1 cellular context compared by ENCODE assay signal in the genomic region with DNA sequence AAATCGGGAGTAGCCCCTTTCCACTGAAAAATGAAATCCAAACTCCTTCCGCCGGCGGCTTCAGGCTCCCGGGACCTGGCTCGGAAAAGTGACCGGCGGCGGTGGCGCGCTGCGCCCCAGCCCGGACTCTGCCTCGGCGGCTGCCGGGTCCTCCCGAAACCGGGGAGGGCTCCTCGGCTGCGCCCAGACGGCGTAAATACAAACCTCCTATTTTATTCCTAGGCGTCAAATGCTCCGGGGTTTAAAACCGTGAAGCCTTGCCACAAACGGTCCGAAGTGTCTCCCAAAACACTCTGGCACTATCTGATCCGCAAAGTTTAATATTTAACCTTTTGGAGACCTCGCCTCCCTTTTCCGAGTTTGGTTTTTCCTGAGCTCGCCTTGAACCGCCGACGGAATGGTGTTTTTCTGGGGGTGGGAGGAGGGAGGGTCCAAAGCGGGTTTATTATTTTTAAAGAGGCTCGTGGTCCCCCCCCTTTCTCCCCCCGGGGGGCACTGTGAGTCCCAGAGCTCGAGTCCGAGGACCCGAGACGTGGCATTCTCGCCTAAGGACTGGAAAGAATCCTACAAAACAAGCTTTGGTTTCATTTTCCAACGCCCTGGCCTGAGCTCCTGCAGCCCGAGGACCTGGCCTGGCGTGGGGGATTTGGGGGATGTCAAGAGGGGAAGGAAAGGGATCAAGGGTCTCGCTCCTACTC.
TF ChIP-seq lines count a peak whose summit lies in the region.

No MANE protein-coding gene starts in this region.

TF ChIP-seq in HepG2, 621 proteins besides CTCF, POLR2A, EP300 and RAD21 (continued from another document and continues in another):
- TF ChIP-seq ZMAT5 (CRISPR knock-in tag; IDR thresholded peaks at IDR 0.05; ENCODE audit: borderline replicate concordance, low read depth) (no peak), ZNF281 (CRISPR knock-in tag; IDR thresholded peaks at IDR 0.05; ENCODE audit: borderline replicate concordance) (peak; percentile 50; the same call in 1 of the 2 replicates), ZNF264 (CRISPR knock-in tag; IDR thresholded peaks at IDR 0.05) (no peak), SNAPC2 (CRISPR knock-in tag; IDR thresholded peaks at IDR 0.05) (no peak), MNT (IDR thresholded peaks at IDR 0.05) (peak; percentile 2; the same call in 1 of the 2 replicates), MXD4 (CRISPR knock-in tag; IDR thresholded peaks at IDR 0.05) (peak; percentile 34; the same call in 1 of the 2 replicates), RBM22 (optimal IDR thresholded peaks at IDR 0.05; ENCODE audit: low read length) (peak; percentile 45), CHD4 (IDR thresholded peaks at IDR 0.05; ENCODE audit: borderline replicate concordance, low read length) (no peak), ZNF660 (CRISPR knock-in tag; IDR thresholded peaks at IDR 0.05; ENCODE audit: borderline replicate concordance, low read depth) (no peak), TEAD3 (CRISPR knock-in tag; optimal IDR thresholded peaks at IDR 0.05; ENCODE audit: borderline replicate concordance) (peak; percentile 55), ZNF496 (CRISPR knock-in tag; IDR thresholded peaks at IDR 0.05; ENCODE audit: insufficient replicate concordance) (no peak), JARID2 (CRISPR knock-in tag; IDR thresholded peaks at IDR 0.05; ENCODE audit: insufficient replicate concordance) (no peak), HMGXB3 (CRISPR knock-in tag; IDR thresholded peaks at IDR 0.05; ENCODE audit: borderline replicate concordance) (peak; percentile 42; the same call in 1 of the 2 replicates), RFX1 (IDR thresholded peaks at IDR 0.05) (no peak), SUZ12 (IDR thresholded peaks at IDR 0.05; ENCODE audit: low read depth, low read length) (no peak), CREB1 (IDR thresholded peaks at IDR 0.05) (no peak), CREB1 (CRISPR knock-in tag; IDR thresholded peaks at IDR 0.05) (peak; percentile 64), MTF1 (CRISPR knock-in tag; IDR thresholded peaks at IDR 0.05) (no peak), RXRB (CRISPR knock-in tag; IDR thresholded peaks at IDR 0.05; ENCODE audit: borderline replicate concordance) (0 out of 2 replicates have a peak, but pooled peaks have one; percentile 67), SALL1 (CRISPR knock-in tag; IDR thresholded peaks at IDR 0.05) (peak; percentile 50), HOXD1 (CRISPR knock-in tag; IDR thresholded peaks at IDR 0.05) (no peak), ZNF18 (CRISPR knock-in tag; IDR thresholded peaks at IDR 0.05; ENCODE audit: insufficient replicate concordance) (peak; percentile 62), SRY (CRISPR knock-in tag; IDR thresholded peaks at IDR 0.05) (0 out of 2 replicates have a peak, but pooled peaks have one; percentile 41), ZNF510 (CRISPR knock-in tag; IDR thresholded peaks at IDR 0.05; ENCODE audit: low read depth) (no peak), IRF2 (CRISPR knock-in tag; IDR thresholded peaks at IDR 0.05) (peak; percentile 77; the same call in 1 of the 2 replicates), DNMT3B (CRISPR knock-in tag; conservative IDR thresholded peaks at IDR 0.05) (0 out of 2 replicates have a peak, but pooled peaks have one; percentile 56), ZNF317 (CRISPR knock-in tag; IDR thresholded peaks at IDR 0.05) (peak; percentile 62), ZNF878 (CRISPR knock-in tag; IDR thresholded peaks at IDR 0.05) (no peak), BCL6 (CRISPR knock-in tag; IDR thresholded peaks at IDR 0.05) (peak; percentile 64; the same call in 1 of the 2 replicates), TCF7 (IDR thresholded peaks at IDR 0.05; ENCODE audit: low read depth) (peak; percentile 89)
- TF ChIP-seq, protein P1, sequence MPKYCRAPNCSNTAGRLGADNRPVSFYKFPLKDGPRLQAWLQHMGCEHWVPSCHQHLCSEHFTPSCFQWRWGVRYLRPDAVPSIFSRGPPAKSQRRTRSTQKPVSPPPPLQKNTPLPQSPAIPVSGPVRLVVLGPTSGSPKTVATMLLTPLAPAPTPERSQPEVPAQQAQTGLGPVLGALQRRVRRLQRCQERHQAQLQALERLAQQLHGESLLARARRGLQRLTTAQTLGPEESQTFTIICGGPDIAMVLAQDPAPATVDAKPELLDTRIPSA (CRISPR knock-in tag; IDR thresholded peaks at IDR 0.05; ENCODE audit: borderline replicate concordance): no peak
- TF ChIP-seq, protein P2, sequence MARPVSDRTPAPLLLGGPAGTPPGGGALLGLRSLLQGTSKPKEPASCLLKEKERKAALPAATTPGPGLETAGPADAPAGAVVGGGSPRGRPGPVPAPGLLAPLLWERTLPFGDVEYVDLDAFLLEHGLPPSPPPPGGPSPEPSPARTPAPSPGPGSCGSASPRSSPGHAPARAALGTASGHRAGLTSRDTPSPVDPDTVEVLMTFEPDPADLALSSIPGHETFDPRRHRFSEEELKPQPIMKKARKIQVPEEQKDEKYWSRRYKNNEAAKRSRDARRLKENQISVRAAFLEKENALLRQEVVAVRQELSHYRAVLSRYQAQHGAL (CRISPR knock-in tag; IDR thresholded peaks at IDR 0.05; ENCODE audit: not compliant biosample characterization): no peak
- TF ChIP-seq, protein P3, sequence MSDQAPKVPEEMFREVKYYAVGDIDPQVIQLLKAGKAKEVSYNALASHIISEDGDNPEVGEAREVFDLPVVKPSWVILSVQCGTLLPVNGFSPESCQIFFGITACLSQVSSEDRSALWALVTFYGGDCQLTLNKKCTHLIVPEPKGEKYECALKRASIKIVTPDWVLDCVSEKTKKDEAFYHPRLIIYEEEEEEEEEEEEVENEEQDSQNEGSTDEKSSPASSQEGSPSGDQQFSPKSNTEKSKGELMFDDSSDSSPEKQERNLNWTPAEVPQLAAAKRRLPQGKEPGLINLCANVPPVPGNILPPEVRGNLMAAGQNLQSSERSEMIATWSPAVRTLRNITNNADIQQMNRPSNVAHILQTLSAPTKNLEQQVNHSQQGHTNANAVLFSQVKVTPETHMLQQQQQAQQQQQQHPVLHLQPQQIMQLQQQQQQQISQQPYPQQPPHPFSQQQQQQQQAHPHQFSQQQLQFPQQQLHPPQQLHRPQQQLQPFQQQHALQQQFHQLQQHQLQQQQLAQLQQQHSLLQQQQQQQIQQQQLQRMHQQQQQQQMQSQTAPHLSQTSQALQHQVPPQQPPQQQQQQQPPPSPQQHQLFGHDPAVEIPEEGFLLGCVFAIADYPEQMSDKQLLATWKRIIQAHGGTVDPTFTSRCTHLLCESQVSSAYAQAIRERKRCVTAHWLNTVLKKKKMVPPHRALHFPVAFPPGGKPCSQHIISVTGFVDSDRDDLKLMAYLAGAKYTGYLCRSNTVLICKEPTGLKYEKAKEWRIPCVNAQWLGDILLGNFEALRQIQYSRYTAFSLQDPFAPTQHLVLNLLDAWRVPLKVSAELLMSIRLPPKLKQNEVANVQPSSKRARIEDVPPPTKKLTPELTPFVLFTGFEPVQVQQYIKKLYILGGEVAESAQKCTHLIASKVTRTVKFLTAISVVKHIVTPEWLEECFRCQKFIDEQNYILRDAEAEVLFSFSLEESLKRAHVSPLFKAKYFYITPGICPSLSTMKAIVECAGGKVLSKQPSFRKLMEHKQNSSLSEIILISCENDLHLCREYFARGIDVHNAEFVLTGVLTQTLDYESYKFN (CRISPR knock-in tag; conservative IDR thresholded peaks at IDR 0.05): peak; percentile 68
- TF ChIP-seq, protein P4, sequence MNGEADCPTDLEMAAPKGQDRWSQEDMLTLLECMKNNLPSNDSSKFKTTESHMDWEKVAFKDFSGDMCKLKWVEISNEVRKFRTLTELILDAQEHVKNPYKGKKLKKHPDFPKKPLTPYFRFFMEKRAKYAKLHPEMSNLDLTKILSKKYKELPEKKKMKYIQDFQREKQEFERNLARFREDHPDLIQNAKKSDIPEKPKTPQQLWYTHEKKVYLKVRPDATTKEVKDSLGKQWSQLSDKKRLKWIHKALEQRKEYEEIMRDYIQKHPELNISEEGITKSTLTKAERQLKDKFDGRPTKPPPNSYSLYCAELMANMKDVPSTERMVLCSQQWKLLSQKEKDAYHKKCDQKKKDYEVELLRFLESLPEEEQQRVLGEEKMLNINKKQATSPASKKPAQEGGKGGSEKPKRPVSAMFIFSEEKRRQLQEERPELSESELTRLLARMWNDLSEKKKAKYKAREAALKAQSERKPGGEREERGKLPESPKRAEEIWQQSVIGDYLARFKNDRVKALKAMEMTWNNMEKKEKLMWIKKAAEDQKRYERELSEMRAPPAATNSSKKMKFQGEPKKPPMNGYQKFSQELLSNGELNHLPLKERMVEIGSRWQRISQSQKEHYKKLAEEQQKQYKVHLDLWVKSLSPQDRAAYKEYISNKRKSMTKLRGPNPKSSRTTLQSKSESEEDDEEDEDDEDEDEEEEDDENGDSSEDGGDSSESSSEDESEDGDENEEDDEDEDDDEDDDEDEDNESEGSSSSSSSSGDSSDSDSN (CRISPR knock-in tag; IDR thresholded peaks at IDR 0.05): peak; percentile 36
- TF ChIP-seq, protein P5, sequence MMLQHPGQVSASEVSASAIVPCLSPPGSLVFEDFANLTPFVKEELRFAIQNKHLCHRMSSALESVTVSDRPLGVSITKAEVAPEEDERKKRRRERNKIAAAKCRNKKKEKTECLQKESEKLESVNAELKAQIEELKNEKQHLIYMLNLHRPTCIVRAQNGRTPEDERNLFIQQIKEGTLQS (CRISPR knock-in tag; IDR thresholded peaks at IDR 0.05): no peak
